In the genomic region with DNA sequence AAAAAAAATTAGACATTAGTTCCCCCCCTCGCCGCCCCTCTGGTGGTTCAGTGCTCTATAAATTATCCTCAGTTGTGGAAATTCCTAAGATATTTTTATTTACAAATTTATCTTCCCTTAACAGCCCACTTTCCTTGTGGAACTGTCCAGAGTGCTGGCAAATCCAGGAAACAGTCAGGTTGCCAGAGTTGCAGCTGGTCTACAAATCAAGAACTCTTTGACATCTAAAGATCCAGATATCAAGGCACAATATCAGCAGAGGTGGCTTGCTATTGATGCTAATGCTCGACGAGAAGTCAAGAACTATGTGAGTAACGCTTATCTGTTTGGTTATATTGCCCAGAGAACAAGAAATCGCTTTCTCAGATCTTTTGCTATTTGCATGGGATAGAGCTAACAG, we compare ENCODE assay signal across 1 cellular context.
TF ChIP-seq lines count a peak whose summit lies in the region.

No MANE protein-coding gene starts in this region.

TF ChIP-seq in K562, 482 proteins besides CTCF, POLR2A, EP300 and RAD21:
- TF ChIP-seq CTCFL (IDR thresholded peaks at IDR 0.05; ENCODE audit: borderline replicate concordance, insufficient read depth, low read depth, low read length, poor library complexity, severe bottlenecking) (no peak), POLR2AphosphoS2 (IDR thresholded peaks at IDR 0.05; ENCODE audit: low read length) (peak; percentile 53; the same call in 1 of the 2 replicates)
